ENCODE assay signal across 8 cellular contexts in the genomic region with DNA sequence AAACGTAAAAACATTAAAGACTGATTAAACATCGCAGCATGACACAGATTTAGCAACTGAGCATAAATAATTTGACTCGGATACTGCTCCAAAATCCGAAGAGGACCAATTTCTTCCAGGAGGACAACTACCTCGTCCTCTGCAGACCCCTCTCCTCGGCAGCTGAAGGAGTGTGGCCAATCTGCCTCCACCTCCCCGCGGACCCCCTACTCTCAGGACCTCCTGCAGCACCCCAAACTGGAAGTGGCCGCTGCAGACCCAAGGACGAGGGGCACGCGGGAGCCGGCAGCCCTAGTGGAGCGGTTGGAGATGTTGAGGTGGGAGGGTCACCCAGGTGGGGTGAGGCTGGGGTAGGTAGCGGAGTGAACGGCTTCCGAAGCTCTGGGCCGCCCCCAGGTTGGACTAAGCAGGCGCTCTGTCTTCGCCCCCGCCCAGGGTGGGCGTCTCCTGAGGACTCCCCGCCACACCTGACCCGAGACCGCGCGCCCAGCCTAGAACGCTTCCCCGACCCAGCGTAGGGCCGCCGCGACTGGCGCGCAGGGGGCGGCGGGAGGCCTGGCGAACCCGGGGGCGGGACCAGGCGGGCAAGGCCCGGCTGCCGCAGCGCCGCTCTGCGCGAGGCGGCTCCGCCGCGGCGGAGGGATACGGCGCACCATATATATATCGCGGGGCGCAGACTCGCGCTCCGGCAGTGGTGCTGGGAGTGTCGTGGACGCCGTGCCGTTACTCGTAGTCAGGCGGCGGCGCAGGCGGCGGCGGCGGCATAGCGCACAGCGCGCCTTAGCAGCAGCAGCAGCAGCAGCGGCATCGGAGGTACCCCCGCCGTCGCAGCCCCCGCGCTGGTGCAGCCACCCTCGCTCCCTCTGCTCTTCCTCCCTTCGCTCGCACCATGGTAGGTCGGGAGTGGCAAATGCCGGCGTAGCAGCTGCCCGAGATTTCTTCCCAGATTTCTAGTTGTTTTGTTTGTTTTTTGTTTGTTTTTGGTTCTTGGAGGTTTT. TPM values are rescaled to one million over a fixed set of nuclear protein-coding genes. Genes with fewer than 3 reads are reported as not detected.
DNase-seq lines count a peak whose midpoint lies in the region; ATAC-seq and TF ChIP-seq lines count a peak whose summit lies in the region.

A gene (plus strand): TSS at position 688 of the 998 bp plus-strand sequence. CDS start 202 bp downstream, at position 890.

- no peaks in the 10 kb centered on the region for H3K27me3 Mint-ChIP-seq in chondrocyte (ENCODE audit: low read depth)

- ATAC-seq in GM18909 (IDR thresholded peaks at IDR 0.05; ENCODE audit: poor library complexity, unreplicated experiment) (peak; percentile 66), HG03159 (IDR thresholded peaks at IDR 0.05; ENCODE audit: unreplicated experiment) (peak; percentile 61)

- peaks cover 10% of the 10 kb centered on the region for H3K36me3 Mint-ChIP-seq in chondrocyte (ENCODE audit: low read depth)

- H3K27ac Mint-ChIP-seq in chondrocyte (ENCODE audit: unreplicated experiment) = peak within 1 kb of the TSS; percentile 88

- DNase-seq in AG09309 (ENCODE audit: low read depth) (peak; percentile 92), NCI-H446 treated with DMSO at 0.1 percent for 48 hours (lab: John Stamatoyannopoulos, UW) (peak; percentile 92), chondrocyte (ENCODE audit: low spot score) (peak; percentile 96), kidney tubule cell (ENCODE audit: low spot score) (peak; percentile 96)
- peak; percentile 93 to 94 for DNase-seq in activated CD4-positive, alpha-beta T cell treated with anti-CD3 and anti-CD28 coated beads for 24 hours (ENCODE audit: low read depth in 2 of 2)
- peak; percentile 95 to 96 for DNase-seq in stimulated activated CD4-positive, alpha-beta T cell treated with anti-CD3 and anti-CD28 coated beads, Interleukin-1b, Interleukin-23, amount 100 ng/mL, for 1 hour (ENCODE audit: low read depth in 2 of 2)

- H3K4me1 Mint-ChIP-seq in chondrocyte (ENCODE audit: low read depth) = peaks cover 34% of the 10 kb centered on the region

- TF ChIP-seq CTCF in AG09309 (IDR thresholded peaks at IDR 0.05; ENCODE audit: control insufficient read depth, insufficient read depth, low read depth, low read length, missing control alignments) (no peak), chondrocyte (IDR thresholded peaks at IDR 0.05) (peak; percentile 17)

- H3K4me3 ChIP-seq in AG09309 (ENCODE audit: control insufficient read depth, low read depth, low read length) = peak within 1 kb of the TSS; percentile 68

- peak within 1 kb of the TSS; percentile 94 for H3K4me3 Mint-ChIP-seq in chondrocyte (ENCODE audit: unreplicated experiment)

- H3K9me3 Mint-ChIP-seq in chondrocyte (ENCODE audit: low read depth) = no peaks in the 10 kb centered on the region

RNA-seq across cellular contexts. Expression of the gene that starts here (rescaled TPM):
- total RNA-seq in chondrocyte = 236 to 273 TPM (median 270 TPM) in 3 replicates

Comparison
In these comparisons a context has a peak if more than half of its experiments do, and no peak if none do; other contexts are left out.
1. Peak in every context shown above with its lines: DNase-seq, ATAC-seq and H3K4me3 ChIP-seq.